ENCODE assay signal across 17 cellular contexts in the genomic region with DNA sequence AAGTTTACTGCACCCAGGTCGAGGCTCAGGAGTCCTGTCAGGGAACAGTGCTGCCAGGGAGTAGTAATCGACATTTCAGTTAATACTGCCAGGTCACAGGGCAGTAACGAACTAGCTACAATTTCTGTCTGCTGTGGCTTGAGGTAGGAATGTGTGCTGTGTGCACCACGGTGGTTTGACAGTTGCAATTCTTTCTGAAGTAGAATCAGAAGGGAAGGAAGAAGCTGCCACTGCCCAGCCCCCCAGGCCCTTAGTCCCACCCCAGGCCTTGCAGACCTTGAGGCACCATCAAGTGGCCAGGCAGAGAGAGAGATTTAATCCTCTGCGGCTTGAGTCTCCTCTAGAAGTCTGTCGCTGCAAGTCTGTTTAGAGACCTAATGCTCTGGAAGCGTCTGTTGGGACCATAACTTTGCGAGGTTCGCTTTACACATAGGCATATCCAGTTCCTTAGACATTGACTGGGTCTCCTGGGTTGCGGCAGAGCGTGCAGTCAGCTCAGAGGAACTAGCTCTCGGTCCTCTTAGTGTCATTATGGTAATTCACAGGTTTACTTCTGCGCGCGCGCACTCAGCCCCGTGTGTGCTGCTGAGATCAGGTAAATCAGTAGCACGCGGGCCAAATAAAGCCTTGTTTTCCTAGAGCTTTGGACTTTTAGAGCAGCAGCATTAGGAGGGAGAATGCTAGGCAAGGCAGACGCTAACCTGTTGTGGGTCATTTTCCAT. TPM values are rescaled to one million over a fixed set of nuclear protein-coding genes. Genes with fewer than 3 reads are reported as not detected.
DNase-seq lines count a peak whose midpoint lies in the region; ATAC-seq, FAIRE-seq and TF ChIP-seq lines count a peak whose summit lies in the region.
"Had no signal": no experiment of that assay in that cellular context is flagged by ENCODE, and none has a peak within 500 bp of the region (broad histone marks: within the 10 kb centered on the region; RNA-seq: fewer than 3 reads in every experiment).

No MANE protein-coding gene starts in this region.

- no peak overlapping the region for H3K9ac ChIP-seq in keratinocyte (ENCODE audit: control insufficient read depth, extremely low read depth, insufficient read depth, low read length)

- POLR2A ChIA-PET in Caco-2 (lab: Charles Lee): no interaction called here

- H3K4me1 Mint-ChIP-seq in Caco-2 (ENCODE audit: low read depth, unreplicated experiment): no peaks in the 10 kb centered on the region
- H3K4me1 Mint-ChIP-seq: mesothelial cell of epicardium had no signal

- H4K20me1 ChIP-seq in keratinocyte (ENCODE audit: control insufficient read depth, extremely low read depth, insufficient read depth, low read length): peaks cover 5% of the 10 kb centered on the region

- no peak overlapping the region for H3K4me3 ChIP-seq in keratinocyte (ENCODE audit: control insufficient read depth in 2 of 3, extremely low read depth in 1 of 3, insufficient read depth in 2 of 3, low read depth in 1 of 3, low read length in 3 of 3)
- H3K4me3 ChIP-seq in tibial artery: no peak overlapping the region
- H3K4me3 ChIP-seq in Caco-2 (ENCODE audit: low read depth, low read length): no peak overlapping the region

- DNase-seq in DMS153 (lab: John Stamatoyannopoulos, UW): peak; percentile 90
- DNase-seq in NCI-H1092 (lab: John Stamatoyannopoulos, UW): peak; percentile 89
- DNase-seq in NCI-H510A treated with DMSO at 0.1 percent for 48 hours (lab: John Stamatoyannopoulos, UW): peak; percentile 88
- DNase-seq in keratinocyte (ENCODE audit: low read depth, low spot score): no peak
- no peak for DNase-seq in NCI-H2081 (lab: John Stamatoyannopoulos, UW)
- no peak for DNase-seq in tibial artery
- no peak for DNase-seq in Caco-2
- DNase-seq: activated naive CD4-positive, alpha-beta T cell treated with anti-CD3 and anti-CD28 coated beads for 36 hours; brain microvascular endothelial cell; effector CD8-positive, alpha-beta T cell; foreskin fibroblast; occipital lobe had no signal

- intact Hi-C loops in tibial artery (cut with DNase I; ENCODE audit: low total_unique reads): no loop called here
- intact Hi-C loops in Caco-2 (cut with micrococcal nuclease; ENCODE audit: unreplicated experiment): loop anchor here (5.0 kb wide), 1 partner anchor 58 kb away; no protein-coding TSS in a partner anchor

- H3K9me3 Mint-ChIP-seq in Caco-2 (ENCODE audit: unreplicated experiment): no peaks in the 10 kb centered on the region
- H3K9me3 Mint-ChIP-seq: activated naive CD4-positive, alpha-beta T cell treated with anti-CD3 and anti-CD28 coated beads for 36 hours; mesothelial cell of epicardium had no signal

- no peak for ATAC-seq in GM18519 (IDR thresholded peaks at IDR 0.05; ENCODE audit: low FRiP score, unreplicated experiment)

- H3K9me3 ChIP-seq in keratinocyte (ENCODE audit: control insufficient read depth, low read depth, low read length) (no peaks in the 10 kb centered on the region), tibial artery (no peaks in the 10 kb centered on the region), Caco-2 (no peaks in the 10 kb centered on the region)

- H3K4me1 ChIP-seq in keratinocyte (ENCODE audit: control insufficient read depth, extremely low read depth, insufficient read depth, low read length) (no peaks in the 10 kb centered on the region), tibial artery (peaks cover 0 to 31% (median 9%) of the 10 kb centered on the region in 4 donors), Caco-2 (peaks cover 13% of the 10 kb centered on the region)

- no peak for TF ChIP-seq CTCF in keratinocyte (optimal IDR thresholded peaks at IDR 0.05 in 1 of 3, IDR thresholded peaks at IDR 0.05 in 1 of 3, conservative IDR thresholded peaks at IDR 0.05 in 1 of 3; ENCODE audit: extremely low read depth in 1 of 3, insufficient read depth in 2 of 3, low read length in 3 of 3)
- TF ChIP-seq CTCF in tibial artery (IDR thresholded peaks at IDR 0.05): no peak
- TF ChIP-seq CTCF in Caco-2 (IDR thresholded peaks at IDR 0.05; ENCODE audit: insufficient read depth in 1 of 2, low read depth in 1 of 2, low read length in 1 of 2, severe bottlenecking in 1 of 2, unreplicated experiment in 1 of 2): no peak

- no peak overlapping the region for H3K27ac Mint-ChIP-seq in Caco-2 (ENCODE audit: unreplicated experiment)
- H3K27ac Mint-ChIP-seq: activated naive CD4-positive, alpha-beta T cell treated with anti-CD3 and anti-CD28 coated beads for 36 hours; mesothelial cell of epicardium had no signal

- H3K79me2 ChIP-seq in keratinocyte (ENCODE audit: control insufficient read depth, insufficient read depth, low read length): no peaks in the 10 kb centered on the region

- no peak overlapping the region for H3K27ac ChIP-seq in keratinocyte (ENCODE audit: control insufficient read depth, insufficient read depth, low read length)
- H3K27ac ChIP-seq in tibial artery: no peak overlapping the region
- H3K27ac ChIP-seq: brain microvascular endothelial cell, VCaP had no signal

- no peaks in the 10 kb centered on the region for H3K36me3 Mint-ChIP-seq in Caco-2 (ENCODE audit: insufficient read depth, unreplicated experiment)
- H3K36me3 Mint-ChIP-seq: mesothelial cell of epicardium had no signal

- CTCF ChIA-PET in Caco-2 (lab: Charles Lee): interaction anchor here (1.1 to 1.2 kb wide), 2 partner anchors 11 to 15 kb away, joined by 3 to 4 read pairs; no protein-coding TSS in a partner anchor

- H3K4me2 ChIP-seq in keratinocyte (ENCODE audit: control insufficient read depth, extremely low read depth, insufficient read depth, low read depth, low read length): no peak overlapping the region

- peak; percentile 26 for FAIRE-seq in keratinocyte (lab: Jason Lieb, UNC)

- H3K9me1 ChIP-seq in keratinocyte (ENCODE audit: control insufficient read depth, extremely low read depth, insufficient read depth, low read length): no peaks in the 10 kb centered on the region

- H3K36me3 ChIP-seq in keratinocyte (ENCODE audit: control insufficient read depth in 2 of 2, extremely low read depth in 1 of 2, insufficient read depth in 2 of 2, low read length in 2 of 2): no peaks in the 10 kb centered on the region
- H3K36me3 ChIP-seq in tibial artery: no peaks in the 10 kb centered on the region
- no peaks in the 10 kb centered on the region for H3K36me3 ChIP-seq in Caco-2 (ENCODE audit: control insufficient read depth, insufficient read depth, low read length)
- H3K36me3 ChIP-seq: brain microvascular endothelial cell had no signal

- H3K27me3 Mint-ChIP-seq in Caco-2 (ENCODE audit: insufficient read depth, unreplicated experiment): peaks cover 11% of the 10 kb centered on the region

- no peak overlapping the region for H3K4me3 Mint-ChIP-seq in Caco-2 (ENCODE audit: unreplicated experiment)
- H3K4me3 Mint-ChIP-seq: activated naive CD4-positive, alpha-beta T cell treated with anti-CD3 and anti-CD28 coated beads for 36 hours; mesothelial cell of epicardium had no signal

- H3K27me3 ChIP-seq in keratinocyte (ENCODE audit: control insufficient read depth, extremely low read depth, insufficient read depth, low read length): peaks cover 95% of the 10 kb centered on the region
- H3K27me3 ChIP-seq in tibial artery: peaks cover 3 to 96% of the 10 kb centered on the region in 2 donors
- H3K27me3 ChIP-seq in Caco-2 (replicated peaks; ENCODE audit: control insufficient read depth, insufficient read depth, low read length): no peaks in the 10 kb centered on the region

- H2AFZ ChIP-seq in keratinocyte (ENCODE audit: control insufficient read depth, low read length): no peak overlapping the region

- dilution Hi-C loops in keratinocyte (cut with MboI; ENCODE audit: extremely low pct_ligation_motif_present, low sequenced_read_pairs): no loop called here

- BruUV-seq in Caco-2 (replicated peaks; lab: Mats Ljungman, UMichigan): no TSS peak

RNA-seq across cellular contexts. Expression of a gene that starts 9.8 kb away (rescaled TPM):
- polyA plus RNA-seq in keratinocyte: not detected in 3 replicates
- polyA plus RNA-seq in keratinocyte (2011; ENCODE audit: low read depth): not detected
- not detected in 2 replicates for polyA plus RNA-seq in keratinocyte (2011; cell fraction: cytosol; rRNA removed)
- polyA plus RNA-seq in keratinocyte (2011; cell fraction: nucleus; rRNA removed): 0.12 TPM in 1 of 2 replicates, not detected in the other
- not detected in 2 replicates for polyA plus RNA-seq in keratinocyte (2012; ENCODE audit: low replicate concordance)
- polyA minus RNA-seq in keratinocyte: not detected in 3 replicates
- polyA minus RNA-seq in keratinocyte (2011; cell fraction: cytosol; rRNA and poly(A)+ RNA removed): not detected
- not detected in 2 replicates for polyA minus RNA-seq in keratinocyte (2011; cell fraction: nucleus; rRNA and poly(A)+ RNA removed)
- total RNA-seq in Caco-2 (2022): 0.66 and 1.5 TPM in 2 replicates
- total RNA-seq: activated naive CD4-positive, alpha-beta T cell treated with anti-CD3 and anti-CD28 coated beads for 36 hours; mesothelial cell of epicardium; OCI-LY7; skeletal muscle tissue had no signal

Comparison
In these comparisons a context has a peak if more than half of its experiments do, and no peak if none do; other contexts are left out.
1. DNase-seq: peak in DMS153 (single experiment), NCI-H1092 (single experiment) and NCI-H510A treated with DMSO at 0.1 percent for 48 hours (single experiment); none in keratinocyte (single experiment), NCI-H2081 (0 of 2), tibial artery (0 of 2) and Caco-2 (0 of 2).